In genomic region chr10:117546630-117547300, GRCh38 we compare ENCODE assay signal across 2 cellular contexts.
TF ChIP-seq lines count a peak whose summit lies in the region.

No MANE protein-coding gene starts in this region.

TF ChIP-seq in endothelial cell of umbilical vein, 7 proteins besides CTCF, POLR2A, EP300 and RAD21 (continued from another document):
- TF ChIP-seq MYC (IDR thresholded peaks at IDR 0.05; ENCODE audit: low read depth, low read length) = no peak
TF ChIP-seq in endothelial cell of umbilical vein: peak in this region for 1.

TF ChIP-seq in neural cell, 6 proteins besides CTCF, POLR2A, EP300 and RAD21 (continued from another document):
- TF ChIP-seq REST (IDR thresholded peaks at IDR 0.05; ENCODE audit: borderline replicate concordance) = no peak
- TF ChIP-seq TAF1 (IDR thresholded peaks at IDR 0.05; ENCODE audit: low read depth) = no peak
- no peak for TF ChIP-seq SMC3 (conservative IDR thresholded peaks at IDR 0.05; ENCODE audit: poor library complexity)
TF ChIP-seq in neural cell: peak in this region for 0.
